ENCODE assay signal across 13 cellular contexts in the genomic region with DNA sequence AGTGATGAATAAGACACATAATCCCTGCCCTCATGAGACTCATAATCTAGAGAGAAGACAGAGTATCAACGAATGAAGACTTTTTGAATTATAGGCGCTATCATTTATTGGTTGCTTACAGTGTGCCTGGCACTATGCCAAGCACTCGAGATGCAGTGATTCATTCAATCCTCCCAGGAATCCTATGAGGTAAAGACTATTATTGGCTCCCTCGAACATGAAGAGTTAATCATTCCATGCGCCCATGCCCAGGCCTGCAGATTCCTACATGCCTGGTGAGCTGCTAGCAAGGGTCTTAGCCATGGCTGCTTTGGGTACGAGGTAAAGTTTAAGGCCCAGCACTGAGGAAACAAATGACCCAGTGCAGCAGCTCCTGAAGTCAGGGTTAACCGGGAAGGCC. TPM values are rescaled to one million over a fixed set of nuclear protein-coding genes. Genes with fewer than 3 reads are reported as not detected.
DNase-seq lines count a peak whose midpoint lies in the region; ATAC-seq, FAIRE-seq and TF ChIP-seq lines count a peak whose summit lies in the region.
"Had no signal": no experiment of that assay in that cellular context is flagged by ENCODE, and none has a peak within 500 bp of the region (broad histone marks: within the 10 kb centered on the region; RNA-seq: fewer than 3 reads in every experiment).

No MANE protein-coding gene starts in this region.

- no peak overlapping the region for H3K23ac ChIP-seq in H1 (ENCODE audit: insufficient read length)

- no peak overlapping the region for H2BK5ac ChIP-seq in H1 (ENCODE audit: low read depth, low read length)

- no peak for TF ChIP-seq RAD21 in H1 (IDR thresholded peaks at IDR 0.05 in 1 of 2, conservative IDR thresholded peaks at IDR 0.05 in 1 of 2; ENCODE audit: low read depth in 2 of 2, low read length in 2 of 2)

- intact Hi-C loops in left lung (cut with DNase I) = no loop called here

- no peak overlapping the region for H2BK12ac ChIP-seq in H1 (ENCODE audit: low read depth, low read length)

- H2AFZ ChIP-seq in H1 (ENCODE audit: low read length) = peak overlapping the region; percentile 81; the same call in 1 of the 2 replicates

- H2BK120ac ChIP-seq in H1 (replicated peaks; ENCODE audit: low read depth, low read length) = no peak overlapping the region

- H3K79me1 ChIP-seq in H1 (ENCODE audit: low read depth, low read length) = no peaks in the 10 kb centered on the region

- H3K27ac ChIP-seq in H1 (ENCODE audit: low read depth, low read length) (no peak overlapping the region), mesodermal cell (ENCODE audit: low read depth, low read length, severe bottlenecking) (no peak overlapping the region), left lung (no peak overlapping the region)
- H3K27ac ChIP-seq: colonic mucosa, right lobe of liver had no signal

- no peak overlapping the region for H2BK15ac ChIP-seq in H1 (ENCODE audit: low read length)

- no peak overlapping the region for H4K5ac ChIP-seq in H1 (ENCODE audit: insufficient read length, low read depth, low read length)

- no peaks in the 10 kb centered on the region; a peak in 1 of 4 replicates for H3K79me2 ChIP-seq in H1 (ENCODE audit: control insufficient read depth in 1 of 2, insufficient read depth in 2 of 2, low read length in 2 of 2)

- H4K91ac ChIP-seq in H1 (replicated peaks; ENCODE audit: insufficient read length, low read length) = no peak overlapping the region

- POLR2A ChIA-PET in H1 (lab: Charles Lee; ENCODE audit: partially characterized antibody) = no interaction called here

- CTCF ChIA-PET in H1 (lab: Charles Lee; ENCODE audit: partially characterized antibody) = interaction anchor here (0.6 to 1.7 kb wide), 2 partner anchors 14 to 44 kb away, joined by 3 to 7 read pairs; no protein-coding TSS in a partner anchor

- no peak for TF ChIP-seq POLR2A in H1 (IDR thresholded peaks at IDR 0.05; ENCODE audit: control extremely low read depth in 1 of 2, low read depth in 2 of 2, low read length in 2 of 2)

- no peak overlapping the region for H2AK5ac ChIP-seq in H1 (ENCODE audit: low read depth, low read length)

- DNase-seq in COLO829 (ENCODE audit: low spot score) (peak; percentile 3), NCI-H1436 treated with DMSO at 0.1 percent for 48 hours (lab: John Stamatoyannopoulos, UW) (peak; percentile 7), H1 (ENCODE audit: low read depth in 1 of 2, low spot score in 2 of 2) (no peak), left lung (no peak), activated gamma-delta T cell treated with Interleukin-2 at 50 U/mL for 16 hours (no peak), NCI-H2196 (lab: John Stamatoyannopoulos, UW; ENCODE audit: unreplicated experiment) (no peak)
- DNase-seq: colonic mucosa, left colon, NCI-H2081 treated with DMSO at 0.1 percent for 48 hours, right lobe of liver, T-helper 2 cell had no signal

- no peak overlapping the region for H4K8ac ChIP-seq in H1 (ENCODE audit: extremely low read depth, insufficient read depth, low read length)

- no peak overlapping the region for H3K4ac ChIP-seq in H1 (replicated peaks; ENCODE audit: insufficient read length, low read depth, low read length)

- WGBS in H1 (ENCODE audit: extremely low coverage in 1 of 2, insufficient coverage in 1 of 2, insufficient read length in 1 of 2, insufficient replicate concordance in 2 of 2, low coverage in 1 of 2, low lambda C conversion rate in 2 of 2, missing lambda C conversion rate in 1 of 2), 2 experiments = 71% methylated on average over 5 of the region's 7 CpGs; no CpG with 5 or more reads in 1 of the 2 experiments
- WGBS in mesodermal cell (ENCODE audit: insufficient coverage in 2 of 2), 2 experiments = 73 to 88% methylated on average over 4 of the region's 7 CpGs

- H3K23me2 ChIP-seq in H1 (ENCODE audit: low read depth, low read length) = peaks cover 6% of the 10 kb centered on the region; the same call in 1 of the 2 replicates

- TF ChIP-seq CTCF in H1 (IDR thresholded peaks at IDR 0.05; ENCODE audit: control extremely low read depth in 1 of 3, insufficient read depth in 1 of 3, low read depth in 1 of 3, low read length in 3 of 3) (no peak), left lung (IDR thresholded peaks at IDR 0.05) (no peak)

- H3K9ac ChIP-seq in H1 (replicated peaks in 1 of 4; ENCODE audit: extremely low read depth in 1 of 4, low read depth in 3 of 4, low read length in 3 of 4) = no peak overlapping the region; a peak in 1 of 7 replicates

- H3K14ac ChIP-seq in H1 (ENCODE audit: insufficient read length) = no peak overlapping the region

- peak overlapping the region in 2 of 4 experiments; percentile 76 to 86; a peak in 5 of 8 replicates for H3K4me3 ChIP-seq in H1 (ENCODE audit: extremely low read depth in 1 of 4, insufficient read depth in 2 of 4, low read depth in 3 of 4, low read length in 4 of 4)
- peak overlapping the region; percentile 23 for H3K4me3 ChIP-seq in mesodermal cell (ENCODE audit: extremely low read depth, insufficient read depth, low read length, poor library complexity, severe bottlenecking)
- H3K4me3 ChIP-seq in left lung = no peak overlapping the region
- H3K4me3 ChIP-seq: colonic mucosa, right lobe of liver had no signal

- peak overlapping the region; percentile 83 to 97; a peak in 3 of 4 replicates for H3K4me2 ChIP-seq in H1 (ENCODE audit: insufficient read depth in 1 of 2, low read depth in 2 of 2, low read length in 2 of 2)

- H3K18ac ChIP-seq in H1 (ENCODE audit: extremely low read depth, low read length) = no peak overlapping the region

- no peak overlapping the region for H2BK20ac ChIP-seq in H1 (ENCODE audit: low read length)

- H4K20me1 ChIP-seq in H1 (replicated peaks in 1 of 2; ENCODE audit: control insufficient read depth in 1 of 2, insufficient read depth in 2 of 2, low read length in 2 of 2) = no peaks in the 10 kb centered on the region

- H3K27me3 ChIP-seq in H1 (replicated peaks in 1 of 4; ENCODE audit: control insufficient read depth in 3 of 4, extremely low read depth in 1 of 4, insufficient read depth in 3 of 4, low read length in 3 of 4) (no peaks in the 10 kb centered on the region), left lung (peaks cover 7 to 10% of the 10 kb centered on the region in 2 donors)
- H3K27me3 ChIP-seq: colonic mucosa, right lobe of liver had no signal

- H3K56ac ChIP-seq in H1 (replicated peaks; ENCODE audit: insufficient read length, low read depth, low read length) = no peak overlapping the region

- ATAC-seq in left lung = no peak
- ATAC-seq in GM18502 (IDR thresholded peaks at IDR 0.05; ENCODE audit: poor library complexity, unreplicated experiment) = no peak
- ATAC-seq: left colon had no signal

- H3K4me1 ChIP-seq in H1 (replicated peaks in 1 of 4; ENCODE audit: control insufficient read depth in 3 of 4, insufficient read depth in 4 of 4, low read length in 3 of 4) (peaks cover 0 to 7% (median 0%) of the 10 kb centered on the region in 4 experiments; a peak in 2 of 7 replicates), mesodermal cell (ENCODE audit: control insufficient read depth, insufficient read depth, low read length, poor library complexity, severe bottlenecking) (no peaks in the 10 kb centered on the region), left lung (no peaks in the 10 kb centered on the region)
- H3K4me1 ChIP-seq: colonic mucosa, right lobe of liver had no signal

- no peak for FAIRE-seq in H1 (lab: Jason Lieb, UNC)

- H3K9me3 ChIP-seq in H1 (ENCODE audit: insufficient read depth in 2 of 2, low read depth in 1 of 2, low read length in 1 of 2) = no peaks in the 10 kb centered on the region
- H3K9me3 ChIP-seq in mesodermal cell (ENCODE audit: control insufficient read depth, low read length) = no peaks in the 10 kb centered on the region
- H3K9me3 ChIP-seq in left lung = no peaks in the 10 kb centered on the region
- H3K9me3 ChIP-seq: colonic mucosa, right lobe of liver had no signal

- TF ChIP-seq EP300 in H1 (IDR thresholded peaks at IDR 0.05; ENCODE audit: borderline replicate concordance in 1 of 2, low read depth in 2 of 2, low read length in 2 of 2) = no peak

- H3K36me3 ChIP-seq in H1 (ENCODE audit: control insufficient read depth in 2 of 4, insufficient read depth in 4 of 4, low read length in 3 of 4) (peaks cover 0 to 12% (median 1%) of the 10 kb centered on the region in 4 experiments; a peak in 2 of 8 replicates), mesodermal cell (ENCODE audit: control insufficient read depth, insufficient read depth, low read length) (no peaks in the 10 kb centered on the region), left lung (no peaks in the 10 kb centered on the region)
- H3K36me3 ChIP-seq: colonic mucosa, right lobe of liver had no signal

TF ChIP-seq in H1, 55 proteins besides CTCF, POLR2A, EP300 and RAD21:
- TF ChIP-seq, protein P1, sequence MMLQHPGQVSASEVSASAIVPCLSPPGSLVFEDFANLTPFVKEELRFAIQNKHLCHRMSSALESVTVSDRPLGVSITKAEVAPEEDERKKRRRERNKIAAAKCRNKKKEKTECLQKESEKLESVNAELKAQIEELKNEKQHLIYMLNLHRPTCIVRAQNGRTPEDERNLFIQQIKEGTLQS (IDR thresholded peaks at IDR 0.05; ENCODE audit: insufficient read depth, low read depth, low read length) = no peak
- TF ChIP-seq, protein P2, sequence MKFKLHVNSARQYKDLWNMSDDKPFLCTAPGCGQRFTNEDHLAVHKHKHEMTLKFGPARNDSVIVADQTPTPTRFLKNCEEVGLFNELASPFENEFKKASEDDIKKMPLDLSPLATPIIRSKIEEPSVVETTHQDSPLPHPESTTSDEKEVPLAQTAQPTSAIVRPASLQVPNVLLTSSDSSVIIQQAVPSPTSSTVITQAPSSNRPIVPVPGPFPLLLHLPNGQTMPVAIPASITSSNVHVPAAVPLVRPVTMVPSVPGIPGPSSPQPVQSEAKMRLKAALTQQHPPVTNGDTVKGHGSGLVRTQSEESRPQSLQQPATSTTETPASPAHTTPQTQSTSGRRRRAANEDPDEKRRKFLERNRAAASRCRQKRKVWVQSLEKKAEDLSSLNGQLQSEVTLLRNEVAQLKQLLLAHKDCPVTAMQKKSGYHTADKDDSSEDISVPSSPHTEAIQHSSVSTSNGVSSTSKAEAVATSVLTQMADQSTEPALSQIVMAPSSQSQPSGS (IDR thresholded peaks at IDR 0.05; ENCODE audit: low read length) = no peak

RNA-seq across cellular contexts. Expression of a gene that starts 47.0 kb away (rescaled TPM):
- total RNA-seq in H1 (2021; fragmentation: NEBNext Ultra II Directional; extraction: Animal tissue kit (Norgen Biotek cat#: 25700)) = 0.32 TPM in 1 of 2 replicates, not detected in the other
- 0.06 and 0.11 TPM in 2 replicates for polyA plus RNA-seq in H1 (2011; rRNA removed)
- 0.23 TPM for polyA plus RNA-seq in H1 (2011; cell fraction: cytosol; rRNA removed)
- polyA plus RNA-seq in H1 (2011; cell fraction: nucleus; rRNA removed) = 0.29 TPM
- polyA plus RNA-seq in H1 (2012, experiment 1 of 2) = 0.13 to 0.20 TPM (median 0.15 TPM) in 3 of 4 replicates, not detected in the other
- polyA plus RNA-seq in H1 (2012, experiment 2 of 2) = not detected
- 0.24 TPM for polyA plus RNA-seq in H1 (2013, experiment 1 of 2)
- polyA plus RNA-seq in H1 (2013, experiment 2 of 2) = 0.26 TPM
- not detected in 2 replicates for polyA minus RNA-seq in H1 (2011; rRNA and poly(A)+ RNA removed)
- polyA minus RNA-seq in H1 (2011; cell fraction: cytosol; rRNA and poly(A)+ RNA removed) = not detected
- 0.90 TPM for polyA minus RNA-seq in H1 (2011; cell fraction: nucleus; rRNA and poly(A)+ RNA removed)
- not detected for polyA plus RNA-seq in mesodermal cell (2013, experiment 1 of 2)
- polyA plus RNA-seq in mesodermal cell (2013, experiment 2 of 2) = not detected
- total RNA-seq in left lung = not detected
- total RNA-seq: colonic mucosa, left colon, right lobe of liver had no signal

Comparison
In these comparisons a context has a peak if more than half of its experiments do, and no peak if none do; other contexts are left out.
1. DNase-seq: peak in COLO829 (single experiment) and NCI-H1436 treated with DMSO at 0.1 percent for 48 hours (single experiment); none in H1 (0 of 2), left lung (0 of 2), activated gamma-delta T cell treated with Interleukin-2 at 50 U/mL for 16 hours (single experiment) and NCI-H2196 (single experiment).